19 cellular contexts compared by ENCODE assay signal in genomic region chr17:82275326-82275725, GRCh38. TPM values are rescaled to one million over a fixed set of nuclear protein-coding genes. Genes with fewer than 3 reads are reported as not detected.
DNase-seq lines count a peak whose midpoint lies in the region; ATAC-seq, FAIRE-seq and TF ChIP-seq lines count a peak whose summit lies in the region.
"Had no signal": no experiment of that assay in that cellular context is flagged by ENCODE, and none has a peak within 500 bp of the region (broad histone marks: within the 10 kb centered on the region; RNA-seq: fewer than 3 reads in every experiment).

No MANE protein-coding gene starts in this region.

- 84 to 95% (median 90%) methylated on average over 14 of the region's 14 CpGs for WGBS in spleen, 5 donors

- no peaks in the 10 kb centered on the region for H3K27me3 ChIP-seq in spleen (replicated peaks in 1 of 7)

- H3K9me3 ChIP-seq in kidney (ENCODE audit: control insufficient read depth in 1 of 2, low read length in 2 of 2) (no peaks in the 10 kb centered on the region), spleen (no peaks in the 10 kb centered on the region)

- no peaks in the 10 kb centered on the region for H3K9me3 Mint-ChIP-seq in activated CD4-positive, alpha-beta memory T cell treated with anti-CD3 and anti-CD28 coated beads, Interleukin-2, amount 10 ng/mL, durations not matched to agents 7 days and 5 days
- no peaks in the 10 kb centered on the region for H3K9me3 Mint-ChIP-seq in activated CD4-positive, alpha-beta memory T cell treated with anti-CD3 and anti-CD28 coated beads for 36 hours
- no peaks in the 10 kb centered on the region for H3K9me3 Mint-ChIP-seq in activated T-helper 17 cell treated with anti-CD3 and anti-CD28 coated beads, Interleukin-2, amount 50 U/mL, for 72 hours
- H3K9me3 Mint-ChIP-seq: HFFc6 had no signal

- CTCF ChIA-PET in activated CD4-positive, alpha-beta memory T cell treated with anti-CD3 and anti-CD28 coated beads, Interleukin-2, amount 10 ng/mL, durations not matched to agents 7 days and 5 days (lab: Charles Lee): no interaction called here
- CTCF ChIA-PET in activated CD4-positive, alpha-beta memory T cell treated with anti-CD3 and anti-CD28 coated beads for 36 hours (lab: Charles Lee): no interaction called here

- H3K9ac ChIP-seq in kidney (ENCODE audit: low read length in 2 of 2): no peak overlapping the region

- peaks cover 23% of the 10 kb centered on the region for H3K36me3 Mint-ChIP-seq in activated CD4-positive, alpha-beta memory T cell treated with anti-CD3 and anti-CD28 coated beads, Interleukin-2, amount 10 ng/mL, durations not matched to agents 7 days and 5 days (ENCODE audit: low read depth)
- peaks cover 20% of the 10 kb centered on the region for H3K36me3 Mint-ChIP-seq in activated CD4-positive, alpha-beta memory T cell treated with anti-CD3 and anti-CD28 coated beads for 36 hours
- H3K36me3 Mint-ChIP-seq in activated T-helper 17 cell treated with anti-CD3 and anti-CD28 coated beads, Interleukin-2, amount 50 U/mL, for 72 hours (ENCODE audit: low read depth): peaks cover 30% of the 10 kb centered on the region

- no peak for DNase-seq in activated CD4-positive, alpha-beta memory T cell treated with anti-CD3 and anti-CD28 coated beads, Interleukin-2, amount 10 ng/mL, durations not matched to agents 7 days and 5 days
- DNase-seq in activated CD4-positive, alpha-beta memory T cell treated with anti-CD3 and anti-CD28 coated beads for 36 hours: no peak
- DNase-seq in kidney (peak; percentile 33), spleen (peak; percentile 66), NCI-H2227 treated with DMSO at 0.1 percent for 48 hours (lab: John Stamatoyannopoulos, UW) (no peak), AG08395 (ENCODE audit: low spot score) (no peak), GM19239 (ENCODE audit: insufficient read length, low spot score) (no peak)
- DNase-seq: 8988T; C1 segment of cervical spinal cord; DMS153; HFFc6; NCI-H187; NCI-H446 treated with DMSO at 0.1 percent for 48 hours; NK-92 treated with Interleukin-12 subunit alpha and Interleukin-12 subunit beta, amount 100 ng/mL, for 24 hours; RPMI8226 had no signal

- no peak overlapping the region for H3K4me3 Mint-ChIP-seq in activated CD4-positive, alpha-beta memory T cell treated with anti-CD3 and anti-CD28 coated beads, Interleukin-2, amount 10 ng/mL, durations not matched to agents 7 days and 5 days
- no peak overlapping the region for H3K4me3 Mint-ChIP-seq in activated CD4-positive, alpha-beta memory T cell treated with anti-CD3 and anti-CD28 coated beads for 36 hours
- peak overlapping the region; percentile 93 for H3K4me3 Mint-ChIP-seq in activated T-helper 17 cell treated with anti-CD3 and anti-CD28 coated beads, Interleukin-2, amount 50 U/mL, for 72 hours
- H3K4me3 Mint-ChIP-seq: HFFc6 had no signal

- H3K27ac ChIP-seq in kidney (ENCODE audit: low read depth in 2 of 2, low read length in 2 of 2): no peak overlapping the region
- H3K27ac ChIP-seq in spleen: no peak overlapping the region

- no peak for TF ChIP-seq POLR2A in spleen (IDR thresholded peaks at IDR 0.05)

- TF ChIP-seq CTCF in kidney (IDR thresholded peaks at IDR 0.05; ENCODE audit: borderline replicate concordance, extremely low read depth, insufficient read depth) (no peak), spleen (IDR thresholded peaks at IDR 0.05 in 8 of 11, conservative IDR thresholded peaks at IDR 0.05 in 3 of 11) (no peak)

- H3K4me1 ChIP-seq in kidney (ENCODE audit: control insufficient read depth in 1 of 2, insufficient read depth in 1 of 2, low read depth in 1 of 2, low read length in 2 of 2): peaks cover 11 to 21% of the 10 kb centered on the region in 2 donors
- peaks cover 25 to 51% (median 32%) of the 10 kb centered on the region in 6 donors for H3K4me1 ChIP-seq in spleen

- H3K4me1 Mint-ChIP-seq in activated CD4-positive, alpha-beta memory T cell treated with anti-CD3 and anti-CD28 coated beads, Interleukin-2, amount 10 ng/mL, durations not matched to agents 7 days and 5 days: peaks cover 24% of the 10 kb centered on the region
- H3K4me1 Mint-ChIP-seq in activated CD4-positive, alpha-beta memory T cell treated with anti-CD3 and anti-CD28 coated beads for 36 hours (ENCODE audit: low read depth): peaks cover 23% of the 10 kb centered on the region
- H3K4me1 Mint-ChIP-seq in activated T-helper 17 cell treated with anti-CD3 and anti-CD28 coated beads, Interleukin-2, amount 50 U/mL, for 72 hours: peaks cover 24% of the 10 kb centered on the region

- no peak for FAIRE-seq in kidney (lab: Jason Lieb, UNC)
- FAIRE-seq in GM19239 (lab: Jason Lieb, UNC): no peak

- peaks cover 0 to 5% of the 10 kb centered on the region in 2 donors for H3K36me3 ChIP-seq in kidney (ENCODE audit: control insufficient read depth in 1 of 2, insufficient read depth in 2 of 2, low read length in 2 of 2)
- H3K36me3 ChIP-seq in spleen: peaks cover 0 to 19% (median 16%) of the 10 kb centered on the region in 6 donors

- POLR2A ChIA-PET in activated CD4-positive, alpha-beta memory T cell treated with anti-CD3 and anti-CD28 coated beads, Interleukin-2, amount 10 ng/mL, durations not matched to agents 7 days and 5 days (lab: Charles Lee): interaction anchor here (0.9 to 5.3 kb wide), 3 partner anchors 15 to 22 kb away, joined by 3 to 49 read pairs (median 13); no protein-coding TSS in a partner anchor
- POLR2A ChIA-PET in activated CD4-positive, alpha-beta memory T cell treated with anti-CD3 and anti-CD28 coated beads for 36 hours (lab: Charles Lee): interaction anchor here (3.7 kb wide), 1 partner anchor 23 kb away, joined by 19 read pairs; no protein-coding TSS in a partner anchor

- no peak overlapping the region for H3K4me3 ChIP-seq in kidney (ENCODE audit: low read length in 2 of 2)
- H3K4me3 ChIP-seq in spleen: no peak overlapping the region

- intact Hi-C loops in activated CD4-positive, alpha-beta memory T cell treated with anti-CD3 and anti-CD28 coated beads for 36 hours (cut with micrococcal nuclease): no loop called here
- intact Hi-C loops in kidney (cut with DNase I): no loop called here
- intact Hi-C loops in spleen (cut with DNase I; ENCODE audit: low total_unique reads): no loop called here

- peak overlapping the region; percentile 21 for H3K27ac Mint-ChIP-seq in activated CD4-positive, alpha-beta memory T cell treated with anti-CD3 and anti-CD28 coated beads, Interleukin-2, amount 10 ng/mL, durations not matched to agents 7 days and 5 days
- no peak overlapping the region for H3K27ac Mint-ChIP-seq in activated CD4-positive, alpha-beta memory T cell treated with anti-CD3 and anti-CD28 coated beads for 36 hours
- H3K27ac Mint-ChIP-seq in activated T-helper 17 cell treated with anti-CD3 and anti-CD28 coated beads, Interleukin-2, amount 50 U/mL, for 72 hours: peak overlapping the region; percentile 73
- H3K27ac Mint-ChIP-seq: HFFc6 had no signal

- no peak for ATAC-seq in activated T-helper 17 cell treated with anti-CD3 and anti-CD28 coated beads, Interleukin-2, amount 50 U/mL, for 72 hours (replicated peaks)

- H3K27me3 Mint-ChIP-seq in activated CD4-positive, alpha-beta memory T cell treated with anti-CD3 and anti-CD28 coated beads, Interleukin-2, amount 10 ng/mL, durations not matched to agents 7 days and 5 days: peaks cover 2% of the 10 kb centered on the region
- no peaks in the 10 kb centered on the region for H3K27me3 Mint-ChIP-seq in activated CD4-positive, alpha-beta memory T cell treated with anti-CD3 and anti-CD28 coated beads for 36 hours
- H3K27me3 Mint-ChIP-seq in activated T-helper 17 cell treated with anti-CD3 and anti-CD28 coated beads, Interleukin-2, amount 50 U/mL, for 72 hours: no peaks in the 10 kb centered on the region

RNA-seq across cellular contexts. Expression of gene CSNK1D, which starts 1.8 kb away (rescaled TPM):
- 100 to 1,000 TPM; 116 TPM for total RNA-seq in activated CD4-positive, alpha-beta memory T cell treated with anti-CD3 and anti-CD28 coated beads, Interleukin-2, amount 10 ng/mL, durations not matched to agents 7 days and 5 days
- total RNA-seq in activated CD4-positive, alpha-beta memory T cell treated with anti-CD3 and anti-CD28 coated beads for 36 hours: 100 to 1,000 TPM; 110 to 111 TPM
- 100 to 1,000 TPM; 140 to 142 TPM for total RNA-seq in activated T-helper 17 cell treated with anti-CD3 and anti-CD28 coated beads, Interleukin-2, amount 50 U/mL, for 72 hours
- total RNA-seq in kidney (160 TPM), spleen (100 to 1,000 TPM in 5 of 7 donors, 10 to 100 TPM in 2; 74.3 to 216 (median 160) TPM)
- polyA plus RNA-seq in kidney (ENCODE audit: insufficient read depth, low read depth, low replicate concordance) (69.7 TPM), spleen (100 to 1,000 TPM in 1 of 3 donors, 10 to 100 TPM in 2; 46.5 to 122 (median 67.2) TPM)

RNA-seq across cellular contexts. Expression of gene CD7, which starts 42.1 kb away (rescaled TPM):
- total RNA-seq in activated CD4-positive, alpha-beta memory T cell treated with anti-CD3 and anti-CD28 coated beads, Interleukin-2, amount 10 ng/mL, durations not matched to agents 7 days and 5 days: 100 to 1,000 TPM; 138 to 140 TPM
- 100 to 1,000 TPM; 570 to 574 TPM for total RNA-seq in activated CD4-positive, alpha-beta memory T cell treated with anti-CD3 and anti-CD28 coated beads for 36 hours
- 100 to 1,000 TPM; 193 to 378 TPM for total RNA-seq in activated T-helper 17 cell treated with anti-CD3 and anti-CD28 coated beads, Interleukin-2, amount 50 U/mL, for 72 hours
- total RNA-seq in kidney (9.2 TPM), spleen (10 to 100 TPM; 18.9 to 60.1 (median 39.4) TPM)
- polyA plus RNA-seq in kidney (ENCODE audit: insufficient read depth, low read depth, low replicate concordance) (1.0 TPM), spleen (10 to 100 TPM; 14.8 to 24.5 (median 16.1) TPM)
- total RNA-seq: HT1080, OCI-LY7, SK-MEL-5 had no signal

RNA-seq across cellular contexts. Expression of gene SLC16A3, which starts 46.5 kb away (rescaled TPM):
- 100 to 1,000 TPM; 206 to 210 TPM for total RNA-seq in activated CD4-positive, alpha-beta memory T cell treated with anti-CD3 and anti-CD28 coated beads, Interleukin-2, amount 10 ng/mL, durations not matched to agents 7 days and 5 days
- 10 to 100 TPM; 97.4 to 99.7 TPM for total RNA-seq in activated CD4-positive, alpha-beta memory T cell treated with anti-CD3 and anti-CD28 coated beads for 36 hours
- 100 to 1,000 TPM; 167 to 309 TPM for total RNA-seq in activated T-helper 17 cell treated with anti-CD3 and anti-CD28 coated beads, Interleukin-2, amount 50 U/mL, for 72 hours
- 85.7 TPM for total RNA-seq in kidney
- 28.8 TPM for polyA plus RNA-seq in kidney (ENCODE audit: insufficient read depth, low read depth, low replicate concordance)
- 100 to 1,000 TPM in 3 of 7 donors, 10 to 100 TPM in 4; 41.7 to 185 (median 91.6) TPM for total RNA-seq in spleen
- polyA plus RNA-seq in spleen: 10 to 100 TPM; 11.1 to 28.2 (median 16.5) TPM

RNA-seq across cellular contexts. Expression of gene SECTM1, which starts 58.2 kb away (rescaled TPM):
- total RNA-seq in activated CD4-positive, alpha-beta memory T cell treated with anti-CD3 and anti-CD28 coated beads, Interleukin-2, amount 10 ng/mL, durations not matched to agents 7 days and 5 days: 10 to 100 TPM; 18.3 to 18.5 TPM
- 10 to 100 TPM; 12.2 to 12.7 TPM for total RNA-seq in activated CD4-positive, alpha-beta memory T cell treated with anti-CD3 and anti-CD28 coated beads for 36 hours
- total RNA-seq in activated T-helper 17 cell treated with anti-CD3 and anti-CD28 coated beads, Interleukin-2, amount 50 U/mL, for 72 hours: 10 to 100 TPM; 16.4 to 22.3 TPM
- total RNA-seq in kidney: 87.5 TPM
- 15.4 TPM for polyA plus RNA-seq in kidney (ENCODE audit: insufficient read depth, low read depth, low replicate concordance)
- 100 to 1,000 TPM in 1 of 7 donors, 10 to 100 TPM in 6; 55.6 to 141 (median 66.6) TPM for total RNA-seq in spleen
- 10 to 100 TPM in 1 of 3 donors, 1 to 10 TPM in 2; 6.0 to 15.2 (median 7.0) TPM for polyA plus RNA-seq in spleen
- total RNA-seq: OCI-LY7 had no signal

Comparison
In these comparisons a context has a peak if more than half of its experiments do, and no peak if none do; other contexts are left out.
1. DNase-seq: peak in kidney (single experiment) and spleen (single experiment); none in activated CD4-positive, alpha-beta memory T cell treated with anti-CD3 and anti-CD28 coated beads, Interleukin-2, amount 10 ng/mL, durations not matched to agents 7 days and 5 days (single experiment), activated CD4-positive, alpha-beta memory T cell treated with anti-CD3 and anti-CD28 coated beads for 36 hours (single experiment), NCI-H2227 treated with DMSO at 0.1 percent for 48 hours (single experiment), AG08395 (single experiment) and GM19239 (single experiment).